In genomic region chr12:45991289-45992249, GRCh38 we compare ENCODE assay signal across 1 cellular context.
TF ChIP-seq lines count a peak whose summit lies in the region.

No MANE protein-coding gene starts in this region.

TF ChIP-seq in HepG2, 621 proteins besides CTCF, POLR2A, EP300 and RAD21 (continued from another document and continues in another):
- TF ChIP-seq, protein P1, sequence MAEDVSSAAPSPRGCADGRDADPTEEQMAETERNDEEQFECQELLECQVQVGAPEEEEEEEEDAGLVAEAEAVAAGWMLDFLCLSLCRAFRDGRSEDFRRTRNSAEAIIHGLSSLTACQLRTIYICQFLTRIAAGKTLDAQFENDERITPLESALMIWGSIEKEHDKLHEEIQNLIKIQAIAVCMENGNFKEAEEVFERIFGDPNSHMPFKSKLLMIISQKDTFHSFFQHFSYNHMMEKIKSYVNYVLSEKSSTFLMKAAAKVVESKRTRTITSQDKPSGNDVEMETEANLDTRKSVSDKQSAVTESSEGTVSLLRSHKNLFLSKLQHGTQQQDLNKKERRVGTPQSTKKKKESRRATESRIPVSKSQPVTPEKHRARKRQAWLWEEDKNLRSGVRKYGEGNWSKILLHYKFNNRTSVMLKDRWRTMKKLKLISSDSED (CRISPR knock-in tag; IDR thresholded peaks at IDR 0.05), result no peak
- TF ChIP-seq, protein P2, sequence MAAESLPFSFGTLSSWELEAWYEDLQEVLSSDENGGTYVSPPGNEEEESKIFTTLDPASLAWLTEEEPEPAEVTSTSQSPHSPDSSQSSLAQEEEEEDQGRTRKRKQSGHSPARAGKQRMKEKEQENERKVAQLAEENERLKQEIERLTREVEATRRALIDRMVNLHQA (CRISPR knock-in tag; IDR thresholded peaks at IDR 0.05), result no peak
- TF ChIP-seq YEATS4 (CRISPR knock-in tag; IDR thresholded peaks at IDR 0.05; ENCODE audit: borderline replicate concordance) (peak; percentile 65; the same call in 1 of the 2 replicates), NAIF1 (CRISPR knock-in tag; IDR thresholded peaks at IDR 0.05; ENCODE audit: borderline replicate concordance) (peak; percentile 86; the same call in 1 of the 2 replicates), AGO2 (optimal IDR thresholded peaks at IDR 0.05; ENCODE audit: low read depth, low read length) (peak; percentile 91), NFIB (CRISPR knock-in tag; IDR thresholded peaks at IDR 0.05; ENCODE audit: borderline replicate concordance) (no peak), ZSCAN30 (CRISPR knock-in tag; IDR thresholded peaks at IDR 0.05) (0 out of 2 replicates have a peak, but pooled peaks have one; percentile 24), ZNF878 (CRISPR knock-in tag; IDR thresholded peaks at IDR 0.05) (no peak), MED13 (CRISPR knock-in tag; IDR thresholded peaks at IDR 0.05) (no peak), ZFP82 (CRISPR knock-in tag; IDR thresholded peaks at IDR 0.05; ENCODE audit: borderline replicate concordance) (peak; percentile 61; the same call in 1 of the 2 replicates), ZNF775 (CRISPR knock-in tag; IDR thresholded peaks at IDR 0.05; ENCODE audit: borderline replicate concordance) (no peak), ZNF264 (CRISPR knock-in tag; IDR thresholded peaks at IDR 0.05) (peak; percentile 64; the same call in 1 of the 2 replicates), HDAC6 (IDR thresholded peaks at IDR 0.05; ENCODE audit: low read depth, low read length) (no peak), ZNF724P (CRISPR knock-in tag; IDR thresholded peaks at IDR 0.05; ENCODE audit: borderline replicate concordance) (no peak), PHB2 (IDR thresholded peaks at IDR 0.05; ENCODE audit: partially characterized antibody) (no peak), SP2 (CRISPR knock-in tag; IDR thresholded peaks at IDR 0.05) (no peak), SMAD1 (CRISPR knock-in tag; IDR thresholded peaks at IDR 0.05; ENCODE audit: borderline replicate concordance, low read depth) (no peak), ZNF792 (CRISPR knock-in tag; IDR thresholded peaks at IDR 0.05) (peak; percentile 94; the same call in 1 of the 2 replicates), KAT7 (CRISPR knock-in tag; IDR thresholded peaks at IDR 0.05; ENCODE audit: borderline replicate concordance) (peak; percentile 84), ZZZ3 (CRISPR knock-in tag; IDR thresholded peaks at IDR 0.05; ENCODE audit: borderline replicate concordance) (peak; percentile 51; the same call in 1 of the 2 replicates), ZBTB7B (CRISPR knock-in tag; IDR thresholded peaks at IDR 0.05) (no peak), ZNF768 (CRISPR knock-in tag; IDR thresholded peaks at IDR 0.05) (peak; percentile 78; the same call in 1 of the 2 replicates), BHLHE40 (IDR thresholded peaks at IDR 0.05; ENCODE audit: low read length) (peak; percentile 83), ZNF546 (CRISPR knock-in tag; conservative IDR thresholded peaks at IDR 0.05) (no peak), ZNF343 (CRISPR knock-in tag; IDR thresholded peaks at IDR 0.05) (peak; percentile 81; the same call in 1 of the 2 replicates), ZNF670 (CRISPR knock-in tag; IDR thresholded peaks at IDR 0.05; ENCODE audit: borderline replicate concordance) (peak; percentile 94; the same call in 1 of the 2 replicates), RXRA (CRISPR knock-in tag; IDR thresholded peaks at IDR 0.05) (peak; percentile 69), GFI1 (CRISPR knock-in tag; IDR thresholded peaks at IDR 0.05; ENCODE audit: borderline replicate concordance) (no peak), ZNF776 (CRISPR knock-in tag; IDR thresholded peaks at IDR 0.05) (no peak)
- TF ChIP-seq, protein P3, sequence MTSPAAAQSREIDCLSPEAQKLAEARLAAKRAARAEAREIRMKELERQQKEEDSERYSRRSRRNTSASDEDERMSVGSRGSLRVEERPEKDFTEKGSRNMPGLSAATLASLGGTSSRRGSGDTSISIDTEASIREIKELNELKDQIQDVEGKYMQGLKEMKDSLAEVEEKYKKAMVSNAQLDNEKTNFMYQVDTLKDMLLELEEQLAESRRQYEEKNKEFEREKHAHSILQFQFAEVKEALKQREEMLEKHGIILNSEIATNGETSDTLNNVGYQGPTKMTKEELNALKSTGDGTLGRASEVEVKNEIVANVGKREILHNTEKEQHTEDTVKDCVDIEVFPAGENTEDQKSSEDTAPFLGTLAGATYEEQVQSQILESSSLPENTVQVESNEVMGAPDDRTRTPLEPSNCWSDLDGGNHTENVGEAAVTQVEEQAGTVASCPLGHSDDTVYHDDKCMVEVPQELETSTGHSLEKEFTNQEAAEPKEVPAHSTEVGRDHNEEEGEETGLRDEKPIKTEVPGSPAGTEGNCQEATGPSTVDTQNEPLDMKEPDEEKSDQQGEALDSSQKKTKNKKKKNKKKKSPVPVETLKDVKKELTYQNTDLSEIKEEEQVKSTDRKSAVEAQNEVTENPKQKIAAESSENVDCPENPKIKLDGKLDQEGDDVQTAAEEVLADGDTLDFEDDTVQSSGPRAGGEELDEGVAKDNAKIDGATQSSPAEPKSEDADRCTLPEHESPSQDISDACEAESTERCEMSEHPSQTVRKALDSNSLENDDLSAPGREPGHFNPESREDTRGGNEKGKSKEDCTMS (CRISPR knock-in tag; conservative IDR thresholded peaks at IDR 0.05), result no peak
- TF ChIP-seq, protein P4, sequence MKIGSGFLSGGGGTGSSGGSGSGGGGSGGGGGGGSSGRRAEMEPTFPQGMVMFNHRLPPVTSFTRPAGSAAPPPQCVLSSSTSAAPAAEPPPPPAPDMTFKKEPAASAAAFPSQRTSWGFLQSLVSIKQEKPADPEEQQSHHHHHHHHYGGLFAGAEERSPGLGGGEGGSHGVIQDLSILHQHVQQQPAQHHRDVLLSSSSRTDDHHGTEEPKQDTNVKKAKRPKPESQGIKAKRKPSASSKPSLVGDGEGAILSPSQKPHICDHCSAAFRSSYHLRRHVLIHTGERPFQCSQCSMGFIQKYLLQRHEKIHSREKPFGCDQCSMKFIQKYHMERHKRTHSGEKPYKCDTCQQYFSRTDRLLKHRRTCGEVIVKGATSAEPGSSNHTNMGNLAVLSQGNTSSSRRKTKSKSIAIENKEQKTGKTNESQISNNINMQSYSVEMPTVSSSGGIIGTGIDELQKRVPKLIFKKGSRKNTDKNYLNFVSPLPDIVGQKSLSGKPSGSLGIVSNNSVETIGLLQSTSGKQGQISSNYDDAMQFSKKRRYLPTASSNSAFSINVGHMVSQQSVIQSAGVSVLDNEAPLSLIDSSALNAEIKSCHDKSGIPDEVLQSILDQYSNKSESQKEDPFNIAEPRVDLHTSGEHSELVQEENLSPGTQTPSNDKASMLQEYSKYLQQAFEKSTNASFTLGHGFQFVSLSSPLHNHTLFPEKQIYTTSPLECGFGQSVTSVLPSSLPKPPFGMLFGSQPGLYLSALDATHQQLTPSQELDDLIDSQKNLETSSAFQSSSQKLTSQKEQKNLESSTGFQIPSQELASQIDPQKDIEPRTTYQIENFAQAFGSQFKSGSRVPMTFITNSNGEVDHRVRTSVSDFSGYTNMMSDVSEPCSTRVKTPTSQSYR (CRISPR knock-in tag; IDR thresholded peaks at IDR 0.05; ENCODE audit: borderline replicate concordance), result 0 out of 2 replicates have a peak, but pooled peaks have one; percentile 17
- TF ChIP-seq, protein P5, sequence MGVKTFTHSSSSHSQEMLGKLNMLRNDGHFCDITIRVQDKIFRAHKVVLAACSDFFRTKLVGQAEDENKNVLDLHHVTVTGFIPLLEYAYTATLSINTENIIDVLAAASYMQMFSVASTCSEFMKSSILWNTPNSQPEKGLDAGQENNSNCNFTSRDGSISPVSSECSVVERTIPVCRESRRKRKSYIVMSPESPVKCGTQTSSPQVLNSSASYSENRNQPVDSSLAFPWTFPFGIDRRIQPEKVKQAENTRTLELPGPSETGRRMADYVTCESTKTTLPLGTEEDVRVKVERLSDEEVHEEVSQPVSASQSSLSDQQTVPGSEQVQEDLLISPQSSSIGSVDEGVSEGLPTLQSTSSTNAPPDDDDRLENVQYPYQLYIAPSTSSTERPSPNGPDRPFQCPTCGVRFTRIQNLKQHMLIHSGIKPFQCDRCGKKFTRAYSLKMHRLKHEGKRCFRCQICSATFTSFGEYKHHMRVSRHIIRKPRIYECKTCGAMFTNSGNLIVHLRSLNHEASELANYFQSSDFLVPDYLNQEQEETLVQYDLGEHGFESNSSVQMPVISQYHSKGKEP (CRISPR knock-in tag; IDR thresholded peaks at IDR 0.05), result no peak
- TF ChIP-seq, protein P6, sequence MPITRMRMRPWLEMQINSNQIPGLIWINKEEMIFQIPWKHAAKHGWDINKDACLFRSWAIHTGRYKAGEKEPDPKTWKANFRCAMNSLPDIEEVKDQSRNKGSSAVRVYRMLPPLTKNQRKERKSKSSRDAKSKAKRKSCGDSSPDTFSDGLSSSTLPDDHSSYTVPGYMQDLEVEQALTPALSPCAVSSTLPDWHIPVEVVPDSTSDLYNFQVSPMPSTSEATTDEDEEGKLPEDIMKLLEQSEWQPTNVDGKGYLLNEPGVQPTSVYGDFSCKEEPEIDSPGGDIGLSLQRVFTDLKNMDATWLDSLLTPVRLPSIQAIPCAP (CRISPR knock-in tag; IDR thresholded peaks at IDR 0.05; ENCODE audit: low read depth), result no peak
- TF ChIP-seq, protein P7, sequence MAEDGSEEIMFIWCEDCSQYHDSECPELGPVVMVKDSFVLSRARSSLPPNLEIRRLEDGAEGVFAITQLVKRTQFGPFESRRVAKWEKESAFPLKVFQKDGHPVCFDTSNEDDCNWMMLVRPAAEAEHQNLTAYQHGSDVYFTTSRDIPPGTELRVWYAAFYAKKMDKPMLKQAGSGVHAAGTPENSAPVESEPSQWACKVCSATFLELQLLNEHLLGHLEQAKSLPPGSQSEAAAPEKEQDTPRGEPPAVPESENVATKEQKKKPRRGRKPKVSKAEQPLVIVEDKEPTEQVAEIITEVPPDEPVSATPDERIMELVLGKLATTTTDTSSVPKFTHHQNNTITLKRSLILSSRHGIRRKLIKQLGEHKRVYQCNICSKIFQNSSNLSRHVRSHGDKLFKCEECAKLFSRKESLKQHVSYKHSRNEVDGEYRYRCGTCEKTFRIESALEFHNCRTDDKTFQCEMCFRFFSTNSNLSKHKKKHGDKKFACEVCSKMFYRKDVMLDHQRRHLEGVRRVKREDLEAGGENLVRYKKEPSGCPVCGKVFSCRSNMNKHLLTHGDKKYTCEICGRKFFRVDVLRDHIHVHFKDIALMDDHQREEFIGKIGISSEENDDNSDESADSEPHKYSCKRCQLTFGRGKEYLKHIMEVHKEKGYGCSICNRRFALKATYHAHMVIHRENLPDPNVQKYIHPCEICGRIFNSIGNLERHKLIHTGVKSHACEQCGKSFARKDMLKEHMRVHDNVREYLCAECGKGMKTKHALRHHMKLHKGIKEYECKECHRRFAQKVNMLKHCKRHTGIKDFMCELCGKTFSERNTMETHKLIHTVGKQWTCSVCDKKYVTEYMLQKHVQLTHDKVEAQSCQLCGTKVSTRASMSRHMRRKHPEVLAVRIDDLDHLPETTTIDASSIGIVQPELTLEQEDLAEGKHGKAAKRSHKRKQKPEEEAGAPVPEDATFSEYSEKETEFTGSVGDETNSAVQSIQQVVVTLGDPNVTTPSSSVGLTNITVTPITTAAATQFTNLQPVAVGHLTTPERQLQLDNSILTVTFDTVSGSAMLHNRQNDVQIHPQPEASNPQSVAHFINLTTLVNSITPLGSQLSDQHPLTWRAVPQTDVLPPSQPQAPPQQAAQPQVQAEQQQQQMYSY (CRISPR knock-in tag; IDR thresholded peaks at IDR 0.05), result no peak
- TF ChIP-seq, protein P8, sequence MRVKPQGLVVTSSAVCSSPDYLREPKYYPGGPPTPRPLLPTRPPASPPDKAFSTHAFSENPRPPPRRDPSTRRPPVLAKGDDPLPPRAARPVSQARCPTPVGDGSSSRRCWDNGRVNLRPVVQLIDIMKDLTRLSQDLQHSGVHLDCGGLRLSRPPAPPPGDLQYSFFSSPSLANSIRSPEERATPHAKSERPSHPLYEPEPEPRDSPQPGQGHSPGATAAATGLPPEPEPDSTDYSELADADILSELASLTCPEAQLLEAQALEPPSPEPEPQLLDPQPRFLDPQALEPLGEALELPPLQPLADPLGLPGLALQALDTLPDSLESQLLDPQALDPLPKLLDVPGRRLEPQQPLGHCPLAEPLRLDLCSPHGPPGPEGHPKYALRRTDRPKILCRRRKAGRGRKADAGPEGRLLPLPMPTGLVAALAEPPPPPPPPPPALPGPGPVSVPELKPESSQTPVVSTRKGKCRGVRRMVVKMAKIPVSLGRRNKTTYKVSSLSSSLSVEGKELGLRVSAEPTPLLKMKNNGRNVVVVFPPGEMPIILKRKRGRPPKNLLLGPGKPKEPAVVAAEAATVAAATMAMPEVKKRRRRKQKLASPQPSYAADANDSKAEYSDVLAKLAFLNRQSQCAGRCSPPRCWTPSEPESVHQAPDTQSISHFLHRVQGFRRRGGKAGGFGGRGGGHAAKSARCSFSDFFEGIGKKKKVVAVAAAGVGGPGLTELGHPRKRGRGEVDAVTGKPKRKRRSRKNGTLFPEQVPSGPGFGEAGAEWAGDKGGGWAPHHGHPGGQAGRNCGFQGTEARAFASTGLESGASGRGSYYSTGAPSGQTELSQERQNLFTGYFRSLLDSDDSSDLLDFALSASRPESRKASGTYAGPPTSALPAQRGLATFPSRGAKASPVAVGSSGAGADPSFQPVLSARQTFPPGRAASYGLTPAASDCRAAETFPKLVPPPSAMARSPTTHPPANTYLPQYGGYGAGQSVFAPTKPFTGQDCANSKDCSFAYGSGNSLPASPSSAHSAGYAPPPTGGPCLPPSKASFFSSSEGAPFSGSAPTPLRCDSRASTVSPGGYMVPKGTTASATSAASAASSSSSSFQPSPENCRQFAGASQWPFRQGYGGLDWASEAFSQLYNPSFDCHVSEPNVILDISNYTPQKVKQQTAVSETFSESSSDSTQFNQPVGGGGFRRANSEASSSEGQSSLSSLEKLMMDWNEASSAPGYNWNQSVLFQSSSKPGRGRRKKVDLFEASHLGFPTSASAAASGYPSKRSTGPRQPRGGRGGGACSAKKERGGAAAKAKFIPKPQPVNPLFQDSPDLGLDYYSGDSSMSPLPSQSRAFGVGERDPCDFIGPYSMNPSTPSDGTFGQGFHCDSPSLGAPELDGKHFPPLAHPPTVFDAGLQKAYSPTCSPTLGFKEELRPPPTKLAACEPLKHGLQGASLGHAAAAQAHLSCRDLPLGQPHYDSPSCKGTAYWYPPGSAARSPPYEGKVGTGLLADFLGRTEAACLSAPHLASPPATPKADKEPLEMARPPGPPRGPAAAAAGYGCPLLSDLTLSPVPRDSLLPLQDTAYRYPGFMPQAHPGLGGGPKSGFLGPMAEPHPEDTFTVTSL (CRISPR knock-in tag; IDR thresholded peaks at IDR 0.05; ENCODE audit: borderline replicate concordance), result peak; percentile 67; the same call in 1 of the 2 replicates
- TF ChIP-seq, protein P9, sequence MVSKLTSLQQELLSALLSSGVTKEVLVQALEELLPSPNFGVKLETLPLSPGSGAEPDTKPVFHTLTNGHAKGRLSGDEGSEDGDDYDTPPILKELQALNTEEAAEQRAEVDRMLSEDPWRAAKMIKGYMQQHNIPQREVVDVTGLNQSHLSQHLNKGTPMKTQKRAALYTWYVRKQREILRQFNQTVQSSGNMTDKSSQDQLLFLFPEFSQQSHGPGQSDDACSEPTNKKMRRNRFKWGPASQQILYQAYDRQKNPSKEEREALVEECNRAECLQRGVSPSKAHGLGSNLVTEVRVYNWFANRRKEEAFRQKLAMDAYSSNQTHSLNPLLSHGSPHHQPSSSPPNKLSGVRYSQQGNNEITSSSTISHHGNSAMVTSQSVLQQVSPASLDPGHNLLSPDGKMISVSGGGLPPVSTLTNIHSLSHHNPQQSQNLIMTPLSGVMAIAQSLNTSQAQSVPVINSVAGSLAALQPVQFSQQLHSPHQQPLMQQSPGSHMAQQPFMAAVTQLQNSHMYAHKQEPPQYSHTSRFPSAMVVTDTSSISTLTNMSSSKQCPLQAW (CRISPR knock-in tag; IDR thresholded peaks at IDR 0.05), result 0 out of 2 replicates have a peak, but pooled peaks have one; percentile 71
